Comparison of ENCODE assay signal across 8 cellular contexts in genomic region chr13:102214956-102215355, GRCh38.
"Had no signal": no experiment of that assay in that cellular context is flagged by ENCODE, and none has a peak within 500 bp of the region (broad histone marks: within the 10 kb centered on the region; RNA-seq: fewer than 3 reads in every experiment).

No MANE protein-coding gene starts in this region.

- DNase-seq: GM23248, GOT3, H7, H9, HCEC 1CT, HFFc6 had no signal

- ATAC-seq: GM23338, HCT116 had no signal
